Comparison of ENCODE assay signal across 8 cellular contexts in the genomic region with DNA sequence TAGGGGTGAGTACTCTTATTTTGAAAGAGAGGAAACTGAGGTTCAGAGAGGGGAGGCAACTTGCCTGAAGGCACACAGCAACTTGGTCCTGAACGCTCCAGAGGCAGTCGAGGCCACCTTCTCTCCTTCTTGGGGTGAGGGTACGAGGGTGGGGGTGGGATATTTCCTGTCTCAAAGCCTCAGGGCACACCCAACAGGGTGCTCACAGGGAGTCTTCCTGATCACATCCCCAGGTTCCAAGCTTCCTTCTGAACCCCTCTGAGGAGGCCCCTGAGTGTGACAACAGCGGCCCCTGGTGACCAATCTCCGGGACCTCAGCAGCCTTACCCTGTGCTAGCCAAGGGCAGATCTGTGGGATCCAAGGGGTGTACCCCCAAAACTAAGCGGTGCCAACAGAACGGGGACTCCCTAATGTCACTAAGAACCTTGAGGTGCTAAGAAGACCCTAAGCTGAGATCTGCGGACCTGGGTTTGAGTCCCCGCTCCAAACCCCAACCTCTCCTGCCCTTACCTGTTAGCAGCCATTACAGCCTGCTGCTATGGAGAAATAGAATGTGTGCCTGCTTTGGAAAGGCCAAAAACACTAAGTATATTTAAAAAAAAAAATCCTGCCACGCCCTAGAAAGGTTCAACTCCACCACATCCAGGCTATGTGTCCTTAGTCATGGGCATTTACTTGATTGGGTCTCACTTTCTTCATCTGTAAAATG. TPM values are rescaled to one million over a fixed set of nuclear protein-coding genes. Genes with fewer than 3 reads are reported as not detected.
DNase-seq lines count a peak whose midpoint lies in the region; ATAC-seq and TF ChIP-seq lines count a peak whose summit lies in the region.

No MANE protein-coding gene starts in this region.

- H3K9me3 ChIP-seq in MM.1S (replicated peaks; ENCODE audit: insufficient read depth, low read length) (no peaks in the 10 kb centered on the region), T-helper 17 cell (ENCODE audit: control insufficient read depth, low read length, poor library complexity, severe bottlenecking) (no peaks in the 10 kb centered on the region), right atrium auricular region (peaks cover 0 to 8% of the 10 kb centered on the region in 2 donors)

- POLR2A ChIA-PET in GM10248 (lab: Yijun Ruan, JAX) = no interaction called here

- no peaks in the 10 kb centered on the region for H3F3A ChIP-seq in MM.1S (ENCODE audit: insufficient read depth, low read length)

- no peak overlapping the region for H3K4me3 ChIP-seq in MM.1S (ENCODE audit: low read length)
- H3K4me3 ChIP-seq in right atrium auricular region = no peak overlapping the region

- DNase-seq in GM10248 (ENCODE audit: extremely low spot score) = peak; percentile 75
- DNase-seq in MM.1S = peak; percentile 57
- DNase-seq in T-helper 17 cell = peak; percentile 49 to 61 (median 53)
- DNase-seq in amniotic epithelial cell (ENCODE audit: low read depth) = peak; percentile 46
- peak; percentile 68 for DNase-seq in right atrium auricular region (ENCODE audit: low spot score)
- peak; percentile 89 for DNase-seq in sciatic nerve (ENCODE audit: low spot score)

- peak; percentile 86 for TF ChIP-seq CTCF in GM10248 (IDR thresholded peaks at IDR 0.05; ENCODE audit: control extremely low read depth, extremely low read depth, low read depth, missing control alignments)
- TF ChIP-seq CTCF in MM.1S (IDR thresholded peaks at IDR 0.05; ENCODE audit: low read length) = peak; percentile 67
- TF ChIP-seq CTCF in right atrium auricular region (IDR thresholded peaks at IDR 0.05) = peak; percentile 75 to 91

- no peak overlapping the region for H3K4me3 Mint-ChIP-seq in T-helper 17 cell

- CTCF ChIA-PET in GM10248 (lab: Yijun Ruan, JAX) = interaction anchor here (0.6 to 6.2 kb wide), 24 partner anchors 9 to 512 kb away, joined by 3 to 38 read pairs (median 4); no protein-coding TSS in a partner anchor

- no peak overlapping the region for H3K9ac ChIP-seq in MM.1S (ENCODE audit: low read length)

- ATAC-seq in T-helper 17 cell (peak; percentile 84), sciatic nerve (peak; percentile 82), GM21576 (IDR thresholded peaks at IDR 0.05; ENCODE audit: unreplicated experiment) (no peak), HG03457 (IDR thresholded peaks at IDR 0.05; ENCODE audit: unreplicated experiment) (no peak)

- H3K27me3 Mint-ChIP-seq in T-helper 17 cell = peaks cover 9% of the 10 kb centered on the region

- H3K4me2 ChIP-seq in MM.1S (ENCODE audit: low read depth, low read length) = no peak overlapping the region

- H3K27ac Mint-ChIP-seq in T-helper 17 cell = no peak overlapping the region

- no peaks in the 10 kb centered on the region for H3K4me1 ChIP-seq in MM.1S (ENCODE audit: low read length)
- H3K4me1 ChIP-seq in right atrium auricular region = peaks cover 0 to 23% of the 10 kb centered on the region in 2 donors

- no peaks in the 10 kb centered on the region for H3K79me2 ChIP-seq in MM.1S (ENCODE audit: low read length)

- H3K4me1 Mint-ChIP-seq in T-helper 17 cell = peaks cover 5% of the 10 kb centered on the region

- H3K9me2 ChIP-seq in MM.1S (replicated peaks; ENCODE audit: insufficient read depth, low read length) = no peaks in the 10 kb centered on the region

- H3K27me3 ChIP-seq in MM.1S (replicated peaks; ENCODE audit: insufficient read depth, low read length) = no peaks in the 10 kb centered on the region
- no peaks in the 10 kb centered on the region for H3K27me3 ChIP-seq in right atrium auricular region

- intact Hi-C loops in sciatic nerve (cut with DNase I) = loop anchor here (2.0 to 10.0 kb wide), 2 partner anchors 179 to 351 kb away; no protein-coding TSS in a partner anchor

- H3K36me3 ChIP-seq in MM.1S (replicated peaks; ENCODE audit: insufficient read depth, low read length) (no peaks in the 10 kb centered on the region), right atrium auricular region (no peaks in the 10 kb centered on the region)

- no peaks in the 10 kb centered on the region for H3K36me3 Mint-ChIP-seq in T-helper 17 cell (ENCODE audit: low read depth)

- no peak overlapping the region for H2AFZ ChIP-seq in MM.1S (ENCODE audit: low read length)

- H4K20me1 ChIP-seq in MM.1S (ENCODE audit: insufficient read depth, low read length) = no peaks in the 10 kb centered on the region

- H3K27ac ChIP-seq in MM.1S (ENCODE audit: low read length) (no peak overlapping the region), right atrium auricular region (no peak overlapping the region)

RNA-seq across cellular contexts. Expression of a gene that starts 57.9 kb away (rescaled TPM):
- not detected for total RNA-seq in T-helper 17 cell
- under 1 TPM; 0.59 to 0.90 TPM for total RNA-seq in right atrium auricular region
- 1.3 TPM for total RNA-seq in sciatic nerve

Comparison
In these comparisons a context has a peak if more than half of its experiments do, and no peak if none do; other contexts are left out.
1. ATAC-seq: peak in T-helper 17 cell (single experiment) and sciatic nerve (single experiment); none in GM21576 (single experiment) and HG03457 (single experiment).
2. Peak in every context shown above with its lines, with median percentiles within 50 percentile points of each other: DNase-seq and CTCF ChIP-seq.